Comparison of ENCODE assay signal across 29 cellular contexts in the genomic region with DNA sequence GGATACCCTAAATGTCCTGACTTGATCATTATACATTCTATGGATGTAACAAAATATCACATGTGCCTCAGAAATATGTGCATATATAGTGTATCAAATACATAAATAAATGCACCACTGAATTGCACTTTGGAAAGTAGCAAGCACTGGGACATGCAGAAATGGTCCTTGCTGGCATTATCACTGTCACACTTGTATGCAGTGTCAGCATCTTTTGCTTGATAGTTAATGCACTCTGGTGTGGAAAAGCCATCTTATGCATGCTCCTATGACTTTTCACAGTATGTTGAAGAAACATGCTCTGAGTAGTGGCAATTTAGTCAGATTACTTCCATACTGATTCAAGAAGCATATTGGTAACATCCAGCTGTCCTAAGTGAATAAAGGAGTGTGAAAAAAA. TPM values are rescaled to one million over a fixed set of nuclear protein-coding genes. Genes with fewer than 3 reads are reported as not detected.
DNase-seq lines count a peak whose midpoint lies in the region; ATAC-seq, FAIRE-seq and TF ChIP-seq lines count a peak whose summit lies in the region.
"Had no signal": no experiment of that assay in that cellular context is flagged by ENCODE, and none has a peak within 500 bp of the region (broad histone marks: within the 10 kb centered on the region; RNA-seq: fewer than 3 reads in every experiment).

No MANE protein-coding gene starts in this region.

- H3K79me2 ChIP-seq in HepG2 (ENCODE audit: insufficient read depth, low read length) (no peaks in the 10 kb centered on the region), astrocyte (ENCODE audit: insufficient read depth, low read length) (no peaks in the 10 kb centered on the region), neural cell (replicated peaks; ENCODE audit: insufficient read depth, low read length) (no peaks in the 10 kb centered on the region)

- H3K9me3 ChIP-seq in HepG2 (ENCODE audit: low read length) (no peaks in the 10 kb centered on the region), right lobe of liver (no peaks in the 10 kb centered on the region), IMR-90 (ENCODE audit: control insufficient read depth, insufficient read depth, low read length) (no peaks in the 10 kb centered on the region), astrocyte (ENCODE audit: insufficient read depth, low read depth, low read length) (no peaks in the 10 kb centered on the region), neural cell (ENCODE audit: low read length) (no peaks in the 10 kb centered on the region)
- H3K9me3 ChIP-seq: BE2C, BLaER1 had no signal

- no peak overlapping the region for H2BK5ac ChIP-seq in IMR-90 (ENCODE audit: low read depth, low read length, poor library complexity, severe bottlenecking)

- H2AK9ac ChIP-seq in IMR-90 (replicated peaks; ENCODE audit: low read depth, low read length, poor library complexity) = no peak overlapping the region

- no peak overlapping the region for H3K56ac ChIP-seq in IMR-90 (ENCODE audit: extremely low read depth, insufficient read depth, low read length)

- no peak overlapping the region for H3K23ac ChIP-seq in IMR-90 (ENCODE audit: low read depth, low read length)

- no peaks in the 10 kb centered on the region for H3F3A ChIP-seq in neural cell (ENCODE audit: insufficient read depth, low read length, poor library complexity, severe bottlenecking)

- H3K27ac ChIP-seq in HepG2 (ENCODE audit: extremely low read length, insufficient read depth, low read length) = no peak overlapping the region
- no peak overlapping the region for H3K27ac ChIP-seq in right lobe of liver
- no peak overlapping the region for H3K27ac ChIP-seq in IMR-90 (ENCODE audit: insufficient read depth, low read length)
- no peak overlapping the region for H3K27ac ChIP-seq in astrocyte (ENCODE audit: low read depth, low read length)
- no peak overlapping the region for H3K27ac ChIP-seq in neural cell (ENCODE audit: low read length)
- H3K27ac ChIP-seq: 22Rv1, BLaER1 had no signal

- intact Hi-C loops in HepG2 (cut with micrococcal nuclease; ENCODE audit: unreplicated experiment) = no loop called here
- intact Hi-C loops in right lobe of liver (cut with DNase I) = no loop called here
- intact Hi-C loops in IMR-90 (cut with micrococcal nuclease) = no loop called here

- H3K4me2 ChIP-seq in HepG2 (ENCODE audit: low read depth, low read length) = no peak overlapping the region
- H3K4me2 ChIP-seq in IMR-90 (ENCODE audit: low read depth, low read length) = no peak overlapping the region
- H3K4me2 ChIP-seq in astrocyte (ENCODE audit: low read length) = no peak overlapping the region
- no peak overlapping the region for H3K4me2 ChIP-seq in neural cell (ENCODE audit: low read length)
- H3K4me2 ChIP-seq: BLaER1 had no signal

- TF ChIP-seq EP300 in HepG2 (IDR thresholded peaks at IDR 0.05; ENCODE audit: low read depth in 2 of 2, low read length in 2 of 2) = no peak
- no peak for TF ChIP-seq EP300 in HepG2 (CRISPR knock-in tag; IDR thresholded peaks at IDR 0.05; ENCODE audit: borderline replicate concordance)
- TF ChIP-seq EP300 in neural cell (conservative IDR thresholded peaks at IDR 0.05; ENCODE audit: poor library complexity, severe bottlenecking) = no peak

- no peak overlapping the region for H3K4me3 ChIP-seq in HepG2 (replicated peaks in 1 of 3; ENCODE audit: insufficient read depth in 1 of 3, low read depth in 2 of 3, low read length in 3 of 3)
- no peak overlapping the region for H3K4me3 ChIP-seq in right lobe of liver
- H3K4me3 ChIP-seq in IMR-90 (ENCODE audit: insufficient read depth, low read depth, low read length) = no peak overlapping the region
- H3K4me3 ChIP-seq in astrocyte (ENCODE audit: insufficient read depth, low read depth, low read length) = no peak overlapping the region
- no peak overlapping the region for H3K4me3 ChIP-seq in neural cell (ENCODE audit: low read length)
- H3K4me3 ChIP-seq: BLaER1, GM12878 had no signal

- H2AFZ ChIP-seq in HepG2 (ENCODE audit: low read length) (no peak overlapping the region), IMR-90 (replicated peaks; ENCODE audit: low read length, poor library complexity) (no peak overlapping the region), astrocyte (ENCODE audit: low read depth, low read length) (no peak overlapping the region), neural cell (ENCODE audit: low read depth, low read length) (no peak overlapping the region)

- no peaks in the 10 kb centered on the region for H3K36me3 ChIP-seq in HepG2 (replicated peaks in 1 of 2; ENCODE audit: control insufficient read depth in 1 of 2, insufficient read depth in 2 of 2, low read length in 2 of 2)
- H3K36me3 ChIP-seq in right lobe of liver = no peaks in the 10 kb centered on the region
- H3K36me3 ChIP-seq in IMR-90 (ENCODE audit: control insufficient read depth, insufficient read depth, low read length) = no peaks in the 10 kb centered on the region
- no peaks in the 10 kb centered on the region for H3K36me3 ChIP-seq in astrocyte (ENCODE audit: insufficient read depth, low read length)
- H3K36me3 ChIP-seq in neural cell (ENCODE audit: insufficient read depth, low read length) = no peaks in the 10 kb centered on the region
- H3K36me3 ChIP-seq: BE2C, BLaER1 had no signal

- H3K18ac ChIP-seq in IMR-90 (ENCODE audit: low read depth, low read length) = no peak overlapping the region

- in situ Hi-C loops in HepG2 (cut with HindIII; ENCODE audit: extremely low pct_ligation_motif_present, low pct_unique_long_range_greater_than_20kb) (no loop called here), IMR-90 (cut with MboI; ENCODE audit: low sequenced_read_pairs) (no loop called here)

- H3K27me3 ChIP-seq in HepG2 (ENCODE audit: control insufficient read depth in 1 of 2, insufficient read depth in 2 of 2, low read length in 2 of 2) (no peaks in the 10 kb centered on the region), right lobe of liver (no peaks in the 10 kb centered on the region), IMR-90 (ENCODE audit: control insufficient read depth, insufficient read depth, low read length) (peaks cover 12% of the 10 kb centered on the region), astrocyte (ENCODE audit: insufficient read depth, low read length) (no peaks in the 10 kb centered on the region), neural cell (ENCODE audit: insufficient read depth, low read depth, low read length) (no peaks in the 10 kb centered on the region)
- H3K27me3 ChIP-seq: BE2C had no signal

- no peak overlapping the region for H4K8ac ChIP-seq in IMR-90 (ENCODE audit: low read depth in 2 of 2, low read length in 2 of 2)

- BruUV-seq in HepG2 (replicated peaks; lab: Mats Ljungman, UMichigan) (no TSS peak), IMR-90 (replicated peaks; lab: Mats Ljungman, UMichigan) (no TSS peak)

- TF ChIP-seq POLR2A in HepG2 (IDR thresholded peaks at IDR 0.05; ENCODE audit: insufficient read depth in 1 of 2, low read depth in 2 of 2, low read length in 2 of 2) (no peak), right lobe of liver (IDR thresholded peaks at IDR 0.05) (no peak), IMR-90 (IDR thresholded peaks at IDR 0.05; ENCODE audit: low read depth, low read length) (no peak)

- H2BK15ac ChIP-seq in IMR-90 (ENCODE audit: low read depth, low read length) = no peak overlapping the region

- no peaks in the 10 kb centered on the region for H3K4me1 ChIP-seq in HepG2 (ENCODE audit: insufficient read depth, low read length)
- H3K4me1 ChIP-seq in right lobe of liver = no peaks in the 10 kb centered on the region
- H3K4me1 ChIP-seq in IMR-90 (ENCODE audit: control insufficient read depth, insufficient read depth, low read length) = no peaks in the 10 kb centered on the region
- H3K4me1 ChIP-seq in astrocyte (ENCODE audit: insufficient read depth, low read length) = no peaks in the 10 kb centered on the region
- H3K4me1 ChIP-seq: BE2C, BLaER1 had no signal

- POLR2A ChIA-PET in HepG2 (lab: Yijun Ruan, JAX) = no interaction called here
- POLR2A ChIA-PET in IMR-90 (lab: Charles Lee; ENCODE audit: unreplicated experiment) = no interaction called here

- no peak overlapping the region for H3K4ac ChIP-seq in IMR-90 (ENCODE audit: low read depth, low read length)

- H2BK120ac ChIP-seq in IMR-90 (ENCODE audit: low read depth, low read length) = no peak overlapping the region

- no peak overlapping the region for H3K14ac ChIP-seq in IMR-90 (replicated peaks; ENCODE audit: low read depth, low read length)

- no peak overlapping the region for H4K5ac ChIP-seq in IMR-90 (ENCODE audit: low read depth, low read length)

- H3K9me3 Mint-ChIP-seq in astrocyte (ENCODE audit: unreplicated experiment) (no peaks in the 10 kb centered on the region), immature natural killer cell (no peaks in the 10 kb centered on the region), glutamatergic neuron (ENCODE audit: unreplicated experiment) (no peaks in the 10 kb centered on the region)
- H3K9me3 Mint-ChIP-seq: CD8-positive, alpha-beta memory T cell had no signal

- no peak overlapping the region for H2BK20ac ChIP-seq in IMR-90 (ENCODE audit: low read depth, low read length)

- H3K27ac Mint-ChIP-seq in astrocyte (ENCODE audit: unreplicated experiment) = no peak overlapping the region
- no peak overlapping the region for H3K27ac Mint-ChIP-seq in immature natural killer cell
- no peak overlapping the region for H3K27ac Mint-ChIP-seq in glutamatergic neuron (ENCODE audit: unreplicated experiment)
- H3K27ac Mint-ChIP-seq: CD14-positive monocyte; CD4-positive, alpha-beta memory T cell; CD4-positive, CD25-positive, alpha-beta regulatory T cell; CD8-positive, alpha-beta memory T cell had no signal

- H3K4me3 Mint-ChIP-seq in astrocyte (ENCODE audit: unreplicated experiment) (no peak overlapping the region), immature natural killer cell (no peak overlapping the region), glutamatergic neuron (ENCODE audit: unreplicated experiment) (no peak overlapping the region)
- H3K4me3 Mint-ChIP-seq: CD14-positive monocyte; CD4-positive, alpha-beta memory T cell; CD8-positive, alpha-beta memory T cell had no signal

- no peak for FAIRE-seq in HepG2 (lab: Jason Lieb, UNC)
- peak; percentile 88 for FAIRE-seq in astrocyte (lab: Jason Lieb, UNC)
- FAIRE-seq: GM12878, GM12892, GM18507 had no signal

- ATAC-seq in HepG2 (no peak), right lobe of liver (no peak), IMR-90 (ENCODE audit: low read depth) (no peak)
- ATAC-seq: GM12878 had no signal

- H3K36me3 Mint-ChIP-seq in astrocyte (ENCODE audit: low read depth, unreplicated experiment) (no peaks in the 10 kb centered on the region), immature natural killer cell (no peaks in the 10 kb centered on the region), glutamatergic neuron (ENCODE audit: unreplicated experiment) (no peaks in the 10 kb centered on the region)
- H3K36me3 Mint-ChIP-seq: CD14-positive monocyte; CD4-positive, alpha-beta memory T cell; CD4-positive, CD25-positive, alpha-beta regulatory T cell had no signal

- H3K4me1 Mint-ChIP-seq in astrocyte (ENCODE audit: low read depth, unreplicated experiment) = no peaks in the 10 kb centered on the region
- no peaks in the 10 kb centered on the region for H3K4me1 Mint-ChIP-seq in immature natural killer cell
- no peaks in the 10 kb centered on the region for H3K4me1 Mint-ChIP-seq in glutamatergic neuron (ENCODE audit: low read depth, unreplicated experiment)
- H3K4me1 Mint-ChIP-seq: CD4-positive, alpha-beta memory T cell; CD4-positive, CD25-positive, alpha-beta regulatory T cell; CD8-positive, alpha-beta memory T cell had no signal

- no peak overlapping the region for H2AK5ac ChIP-seq in IMR-90 (ENCODE audit: low read depth, low read length)

- no peak overlapping the region for H3K9ac ChIP-seq in HepG2 (ENCODE audit: insufficient read depth, low read depth, low read length)
- no peak overlapping the region for H3K9ac ChIP-seq in IMR-90 (ENCODE audit: low read depth, low read length)
- H3K9ac ChIP-seq in astrocyte (ENCODE audit: low read length) = no peak overlapping the region
- no peak overlapping the region for H3K9ac ChIP-seq in neural cell (ENCODE audit: low read length)
- H3K9ac ChIP-seq: BLaER1 had no signal

- no peak overlapping the region for H4K91ac ChIP-seq in IMR-90 (ENCODE audit: insufficient read depth, low read depth, low read length)

- H3K9me1 ChIP-seq in IMR-90 (ENCODE audit: insufficient read depth, low read length) = no peaks in the 10 kb centered on the region

- DNase-seq in HepG2 (ENCODE audit: low spot score) = no peak
- no peak for DNase-seq in right lobe of liver
- DNase-seq in IMR-90 = no peak
- no peak for DNase-seq in astrocyte (ENCODE audit: low read depth)
- no peak for DNase-seq in nucleus accumbens (lab: John Stamatoyannopoulos, UW)
- no peak for DNase-seq in immature natural killer cell
- DNase-seq in glutamatergic neuron = no peak
- DNase-seq: ACHN; BE2C; C1 segment of cervical spinal cord; CD4-positive, alpha-beta memory T cell; CD4-positive, CD25-positive, alpha-beta regulatory T cell; CD8-positive, alpha-beta memory T cell; COR-L47; DMS 273 treated with DMSO at 0.1 percent for 48 hours; DMS153; DMS53; DMS79; DND-41; EL; GDM1 had no signal

- TF ChIP-seq RAD21 in HepG2 (CRISPR knock-in tag; IDR thresholded peaks at IDR 0.05) = no peak
- TF ChIP-seq RAD21 in IMR-90 (IDR thresholded peaks at IDR 0.05; ENCODE audit: low read length) = no peak
- no peak for TF ChIP-seq RAD21 in neural cell (conservative IDR thresholded peaks at IDR 0.05)

- H4K20me1 ChIP-seq in HepG2 (ENCODE audit: insufficient read depth, low read length) (no peaks in the 10 kb centered on the region), IMR-90 (ENCODE audit: insufficient read depth, low read length) (no peaks in the 10 kb centered on the region), astrocyte (ENCODE audit: insufficient read depth, low read length) (no peaks in the 10 kb centered on the region), neural cell (ENCODE audit: insufficient read depth) (no peaks in the 10 kb centered on the region)
- H4K20me1 ChIP-seq: BLaER1 had no signal

- H3K79me1 ChIP-seq in IMR-90 (ENCODE audit: low read depth in 1 of 2, low read length in 2 of 2) = no peaks in the 10 kb centered on the region

- no peaks in the 10 kb centered on the region for H3K27me3 Mint-ChIP-seq in astrocyte (ENCODE audit: low read depth, unreplicated experiment)
- peaks cover 0 to 7% (median 1%) of the 10 kb centered on the region in 3 donors for H3K27me3 Mint-ChIP-seq in immature natural killer cell (ENCODE audit: low read depth in 3 of 3)
- no peaks in the 10 kb centered on the region for H3K27me3 Mint-ChIP-seq in glutamatergic neuron (ENCODE audit: unreplicated experiment)

- TF ChIP-seq CTCF in HepG2 (CRISPR knock-in tag; IDR thresholded peaks at IDR 0.05) (no peak), right lobe of liver (IDR thresholded peaks at IDR 0.05) (no peak), IMR-90 (conservative IDR thresholded peaks at IDR 0.05; ENCODE audit: low read depth, low read length) (no peak), astrocyte (IDR thresholded peaks at IDR 0.05; ENCODE audit: insufficient read depth, low read depth, low read length) (no peak), neural cell (IDR thresholded peaks at IDR 0.05; ENCODE audit: poor library complexity, severe bottlenecking) (no peak), glutamatergic neuron (IDR thresholded peaks at IDR 0.05; ENCODE audit: partially characterized antibody, unreplicated experiment) (no peak)

- dilution Hi-C loops in IMR-90 (cut with HindIII; ENCODE audit: low sequenced_read_pairs, unreplicated experiment) = no loop called here

- CTCF ChIA-PET in HepG2 (lab: Yijun Ruan, JAX; ENCODE audit: low intra/inter-chr PET ratio, low total read pairs) (no interaction called here), IMR-90 (lab: Yijun Ruan, JAX) (no interaction called here)

- no peaks in the 10 kb centered on the region for H3K9me2 ChIP-seq in neural cell (ENCODE audit: insufficient read depth, low read length)

RNA-seq across cellular contexts. Expression of gene REPS2, which starts 27.5 kb away (rescaled TPM):
- total RNA-seq in HepG2 (2016; rRNA removed; fragmentation: Illumina TruSeq; extraction: Trizol) (0.58 and 0.84 TPM in 2 replicates), right lobe of liver (10 to 100 TPM in 4 of 6 experiments, 1 to 10 TPM in 2; 6.0 to 16.7 (median 13.1) TPM), IMR-90 (2012; rRNA removed) (0.18 and 0.28 TPM in 2 replicates), astrocyte (1.2 and 1.3 TPM in 2 replicates), glutamatergic neuron (ENCODE audit: unreplicated experiment) (3.1 TPM)
- total RNA-seq in HepG2 (2016; cell fraction: cytosol; rRNA removed; fragmentation: Illumina TruSeq; extraction: Trizol; ENCODE audit: low read depth) = 0.79 and 1.2 TPM in 2 replicates
- total RNA-seq in HepG2 (2016; cell fraction: insoluble cytoplasmic fraction; rRNA removed; fragmentation: Illumina TruSeq; extraction: Trizol) = 0.43 and 0.73 TPM in 2 replicates
- total RNA-seq in HepG2 (2016; cell fraction: membrane; rRNA removed; fragmentation: Illumina TruSeq; extraction: Trizol) = 0.34 and 0.41 TPM in 2 replicates
- total RNA-seq in HepG2 (2016; cell fraction: nucleus; rRNA removed; fragmentation: Illumina TruSeq; extraction: Trizol) = 0.44 and 0.47 TPM in 2 replicates
- polyA plus RNA-seq in HepG2 (2011; rRNA removed) (0.05 and 0.09 TPM in 2 replicates), IMR-90 (2012; rRNA removed) (0.01 and 0.02 TPM in 2 replicates), neural cell (14.4 and 15.1 TPM in 2 replicates), immature natural killer cell (under 1 TPM in 2 of 3 donors, not detected in 1; 0.03 to 0.71 TPM)
- 0.04 and 0.13 TPM in 2 replicates for polyA plus RNA-seq in HepG2 (2011; cell fraction: cytosol; rRNA removed)
- polyA plus RNA-seq in HepG2 (2011; cell fraction: nucleus; rRNA removed) = 0.05 and 0.09 TPM in 2 replicates
- 0.23 and 1.3 TPM in 2 replicates for polyA plus RNA-seq in HepG2 (2012)
- 0.20 and 0.40 TPM in 2 replicates for polyA plus RNA-seq in HepG2 (2016; cell fraction: cytosol; fragmentation: Illumina TruSeq; extraction: Trizol; ENCODE audit: low read depth)
- polyA plus RNA-seq in HepG2 (2016; cell fraction: insoluble cytoplasmic fraction; fragmentation: Illumina TruSeq; extraction: Trizol; ENCODE audit: low read depth) = 0.49 and 0.75 TPM in 2 replicates
- 0.49 and 0.51 TPM in 2 replicates for polyA plus RNA-seq in HepG2 (2016; cell fraction: membrane; fragmentation: Illumina TruSeq; extraction: Trizol; ENCODE audit: low read depth)
- polyA plus RNA-seq in HepG2 (2016; cell fraction: nucleus; fragmentation: Illumina TruSeq; extraction: Trizol; ENCODE audit: insufficient read depth, low read depth) = 0.45 and 0.57 TPM in 2 replicates
- 0.34 and 6.5 TPM in 2 replicates for polyA minus RNA-seq in HepG2 (2011; rRNA and poly(A)+ RNA removed; ENCODE audit: low replicate concordance)
- 0.10 and 0.26 TPM in 2 replicates for polyA minus RNA-seq in HepG2 (2011; cell fraction: cytosol; rRNA and poly(A)+ RNA removed)
- polyA minus RNA-seq in HepG2 (2011; cell fraction: nucleus; rRNA and poly(A)+ RNA removed) = 0.64 and 0.75 TPM in 2 replicates
- polyA plus RNA-seq in IMR-90 (2012; cell fraction: cytosol; rRNA removed) = under 0.01 and 0.09 TPM in 2 replicates
- polyA plus RNA-seq in IMR-90 (2012; cell fraction: nucleus; rRNA removed; ENCODE audit: low replicate concordance) = 0.05 TPM in 1 of 2 replicates, not detected in the other
- polyA minus RNA-seq in neural cell = 32.1 and 43.5 TPM in 2 replicates
- total RNA-seq: G401 had no signal

RNA-seq across cellular contexts. Expression of gene RBBP7, which starts 48.8 kb away (rescaled TPM):
- total RNA-seq in HepG2 (2016; rRNA removed; fragmentation: Illumina TruSeq; extraction: Trizol) (145 and 193 TPM in 2 replicates), right lobe of liver (10 to 100 TPM; 31.4 to 38.6 (median 33.4) TPM), IMR-90 (2012; rRNA removed) (132 and 147 TPM in 2 replicates), astrocyte (77.6 and 86.1 TPM in 2 replicates), glutamatergic neuron (ENCODE audit: unreplicated experiment) (79.2 TPM)
- 57.4 and 66.6 TPM in 2 replicates for total RNA-seq in HepG2 (2016; cell fraction: cytosol; rRNA removed; fragmentation: Illumina TruSeq; extraction: Trizol; ENCODE audit: low read depth)
- 156 and 189 TPM in 2 replicates for total RNA-seq in HepG2 (2016; cell fraction: insoluble cytoplasmic fraction; rRNA removed; fragmentation: Illumina TruSeq; extraction: Trizol)
- total RNA-seq in HepG2 (2016; cell fraction: membrane; rRNA removed; fragmentation: Illumina TruSeq; extraction: Trizol) = 80.3 and 86.8 TPM in 2 replicates
- 80.6 and 89.8 TPM in 2 replicates for total RNA-seq in HepG2 (2016; cell fraction: nucleus; rRNA removed; fragmentation: Illumina TruSeq; extraction: Trizol)
- polyA plus RNA-seq in HepG2 (2011; rRNA removed) (80.1 and 89.5 TPM in 2 replicates), IMR-90 (2012; rRNA removed) (116 and 149 TPM in 2 replicates), neural cell (197 and 204 TPM in 2 replicates), immature natural killer cell (100 to 1,000 TPM; 166 to 243 (median 199) TPM)
- 53.0 and 73.9 TPM in 2 replicates for polyA plus RNA-seq in HepG2 (2011; cell fraction: cytosol; rRNA removed)
- 52.9 and 88.1 TPM in 2 replicates for polyA plus RNA-seq in HepG2 (2011; cell fraction: nucleus; rRNA removed)
- 92.8 and 105 TPM in 2 replicates for polyA plus RNA-seq in HepG2 (2012)
- polyA plus RNA-seq in HepG2 (2016; cell fraction: cytosol; fragmentation: Illumina TruSeq; extraction: Trizol; ENCODE audit: low read depth) = 39.1 and 41.4 TPM in 2 replicates
- polyA plus RNA-seq in HepG2 (2016; cell fraction: insoluble cytoplasmic fraction; fragmentation: Illumina TruSeq; extraction: Trizol; ENCODE audit: low read depth) = 192 and 194 TPM in 2 replicates
- 60.3 and 64.4 TPM in 2 replicates for polyA plus RNA-seq in HepG2 (2016; cell fraction: membrane; fragmentation: Illumina TruSeq; extraction: Trizol; ENCODE audit: low read depth)
- polyA plus RNA-seq in HepG2 (2016; cell fraction: nucleus; fragmentation: Illumina TruSeq; extraction: Trizol; ENCODE audit: insufficient read depth, low read depth) = 149 and 156 TPM in 2 replicates
- polyA minus RNA-seq in HepG2 (2011; rRNA and poly(A)+ RNA removed; ENCODE audit: low replicate concordance) = 67.0 and 365 TPM in 2 replicates
- 38.9 and 41.2 TPM in 2 replicates for polyA minus RNA-seq in HepG2 (2011; cell fraction: cytosol; rRNA and poly(A)+ RNA removed)
- 47.3 and 54.2 TPM in 2 replicates for polyA minus RNA-seq in HepG2 (2011; cell fraction: nucleus; rRNA and poly(A)+ RNA removed)
- polyA plus RNA-seq in IMR-90 (2012; cell fraction: cytosol; rRNA removed) = 44.7 and 152 TPM in 2 replicates
- polyA plus RNA-seq in IMR-90 (2012; cell fraction: nucleus; rRNA removed; ENCODE audit: low replicate concordance) = 23.9 and 112 TPM in 2 replicates
- 83.6 and 90.3 TPM in 2 replicates for polyA minus RNA-seq in neural cell
